ENCODE assay signal across 22 cellular contexts in genomic region chr1:51324271-51325010, GRCh38. TPM values are rescaled to one million over a fixed set of nuclear protein-coding genes. Genes with fewer than 3 reads are reported as not detected.
"Had no signal": no experiment of that assay in that cellular context is flagged by ENCODE, and none has a peak within 500 bp of the region (broad histone marks: within the 10 kb centered on the region; RNA-seq: fewer than 3 reads in every experiment).

No MANE protein-coding gene starts in this region.

- H3K36me3 ChIP-seq: adrenal gland, ascending aorta, heart right ventricle, left ventricle myocardium inferior, vagina had no signal

- ATAC-seq: activated CD4-positive, alpha-beta T cell treated with anti-CD3 and anti-CD28 coated beads for 36 hours; activated T-cell treated with anti-CD3 and anti-CD28 coated beads, Interleukin-2, amount 50 U/mL, for 4 hours; heart right ventricle; sciatic nerve; stimulated activated naive B cell treated with anti-CD40 and anti-IgM and Interleukin-4, amounts not matched to agents 10 μg/mL and 1 μg/mL and 100 μg/mL, for 72 hours had no signal

- DNase-seq: activated B cell treated with CpG ODN at 0.5 μM for 24 hours; activated CD4-positive, alpha-beta T cell treated with anti-CD3 and anti-CD28 coated beads for 36 hours; activated CD4-positive, alpha-beta T cell treated with anti-CD3 and anti-CD28 coated beads, Interleukin-2, amount 50 U/mL, for 4 hours; activated CD8-positive, alpha-beta memory T cell treated with anti-CD3 and anti-CD28 coated beads, Interleukin-2, amount 50 U/mL, for 48 hours; activated naive CD4-positive, alpha-beta T cell; activated T-cell treated with anti-CD3 and anti-CD28 coated beads, Interleukin-2, amount 50 U/mL, for 4 hours; adrenal gland; cerebellar nuclear complex; cortex of kidney; endodermal cell; heart right ventricle; islet precursor cell; left ventricle myocardium inferior; nucleus accumbens; small intestine; stimulated activated naive B cell treated with anti-CD40 and anti-IgM and Interleukin-4, amounts not matched to agents 10 μg/mL and 1 μg/mL and 100 μg/mL, for 72 hours; T-helper 9 cell; testis had no signal

- FAIRE-seq: small intestine had no signal

- H3K9me3 ChIP-seq: adrenal gland, ascending aorta, heart right ventricle, left ventricle myocardium inferior, testis, vagina had no signal

- H3K4me3 ChIP-seq: adrenal gland, ascending aorta, heart right ventricle, left ventricle myocardium inferior, testis, vagina had no signal

- H3K27ac ChIP-seq: adrenal gland, ascending aorta, left ventricle myocardium inferior, vagina had no signal

- H3K27me3 ChIP-seq: adrenal gland, ascending aorta, testis, vagina had no signal

RNA-seq across cellular contexts. Expression of gene TTC39A, which starts 5.9 kb away (rescaled TPM):
- total RNA-seq: ascending aorta; T-helper 1 cell treated with Interleukin-12 subunit alpha and Interleukin-12 subunit beta and Interleukin-4 antibody, amounts not matched to agents 30 ng/mL and 1 ng/mL, for 36 hours had no signal
